ENCODE assay signal across 2 cellular contexts in genomic region chr16:66536525-66536924, GRCh38.
TF ChIP-seq lines count a peak whose summit lies in the region.

No MANE protein-coding gene starts in this region.

TF ChIP-seq in GM23338, 12 proteins besides CTCF, POLR2A, EP300 and RAD21 (continued from another document):
- TF ChIP-seq ZNF462 (CRISPR knock-in tag; IDR thresholded peaks at IDR 0.05), result no peak
- no peak for TF ChIP-seq CREB1 (CRISPR knock-in tag; IDR thresholded peaks at IDR 0.05; ENCODE audit: low read depth)
- no peak for TF ChIP-seq JUNB (IDR thresholded peaks at IDR 0.05; ENCODE audit: unreplicated experiment)
- no peak for TF ChIP-seq ETS1 (IDR thresholded peaks at IDR 0.05)
- no peak for TF ChIP-seq EZH2phosphoT487 (IDR thresholded peaks at IDR 0.05; ENCODE audit: unreplicated experiment)
- no peak for TF ChIP-seq ZNF331 (CRISPR knock-in tag; IDR thresholded peaks at IDR 0.05; ENCODE audit: low read depth)
- no peak for TF ChIP-seq POLR2AphosphoS5 (IDR thresholded peaks at IDR 0.05; ENCODE audit: low read depth)
- TF ChIP-seq REST (IDR thresholded peaks at IDR 0.05; ENCODE audit: unreplicated experiment), result no peak
- no peak for TF ChIP-seq ZNF114 (CRISPR knock-in tag; IDR thresholded peaks at IDR 0.05)
- no peak for TF ChIP-seq NANOG (IDR thresholded peaks at IDR 0.05; ENCODE audit: borderline replicate concordance)

TF ChIP-seq in WTC11, 78 proteins besides CTCF, POLR2A, EP300 and RAD21 (continued from another document):
- TF ChIP-seq HMGA2 (CRISPR knock-in tag; IDR thresholded peaks at IDR 0.05) (no peak), ZNF232 (CRISPR knock-in tag; IDR thresholded peaks at IDR 0.05) (no peak), SOX15 (CRISPR knock-in tag; IDR thresholded peaks at IDR 0.05) (no peak), OVOL2 (CRISPR knock-in tag; IDR thresholded peaks at IDR 0.05; ENCODE audit: borderline replicate concordance) (no peak), TEAD4 (CRISPR knock-in tag; IDR thresholded peaks at IDR 0.05) (no peak), E2F1 (CRISPR knock-in tag; IDR thresholded peaks at IDR 0.05) (no peak), CDX4 (CRISPR knock-in tag; IDR thresholded peaks at IDR 0.05; ENCODE audit: borderline replicate concordance) (no peak), TEAD1 (CRISPR knock-in tag; IDR thresholded peaks at IDR 0.05) (no peak), ZNF423 (CRISPR knock-in tag; IDR thresholded peaks at IDR 0.05) (no peak)
